In genomic region chr1:235917267-235917811, GRCh38 we compare ENCODE assay signal across 8 cellular contexts. TPM values are rescaled to one million over a fixed set of nuclear protein-coding genes. Genes with fewer than 3 reads are reported as not detected.
DNase-seq lines count a peak whose midpoint lies in the region; ATAC-seq, FAIRE-seq and TF ChIP-seq lines count a peak whose summit lies in the region.

No MANE protein-coding gene starts in this region.

- TF ChIP-seq POLR2A in H54 (IDR thresholded peaks at IDR 0.05; ENCODE audit: low read depth, low read length) = no peak

- ATAC-seq in memory B cell (ENCODE audit: low read depth) = peak; percentile 58

- H3K27ac Mint-ChIP-seq in chondrocyte (ENCODE audit: unreplicated experiment) (peak overlapping the region; percentile 99), memory B cell (no peak overlapping the region)

- H3K9me3 Mint-ChIP-seq in chondrocyte (ENCODE audit: low read depth) = no peaks in the 10 kb centered on the region
- H3K9me3 Mint-ChIP-seq in memory B cell = no peaks in the 10 kb centered on the region

- H3K27me3 Mint-ChIP-seq in chondrocyte (ENCODE audit: low read depth) (no peaks in the 10 kb centered on the region), memory B cell (no peaks in the 10 kb centered on the region)

- H3K36me3 Mint-ChIP-seq in chondrocyte (ENCODE audit: low read depth) (no peaks in the 10 kb centered on the region), memory B cell (no peaks in the 10 kb centered on the region)

- peak; percentile 27 for FAIRE-seq in H54 (lab: Jason Lieb, UNC)

- H3K4me3 Mint-ChIP-seq in chondrocyte (ENCODE audit: unreplicated experiment) (no peak overlapping the region), memory B cell (no peak overlapping the region)

- TF ChIP-seq CTCF in chondrocyte (IDR thresholded peaks at IDR 0.05) = no peak

- DNase-seq in DMS79 (lab: John Stamatoyannopoulos, UW) (peak; percentile 92), H54 (ENCODE audit: insufficient read length, low spot score) (peak; percentile 66), NCI-H1436 treated with DMSO at 0.1 percent for 48 hours (lab: John Stamatoyannopoulos, UW) (peak; percentile 48), chondrocyte (ENCODE audit: low spot score) (no peak), memory B cell (ENCODE audit: low spot score in 2 of 2) (no peak), DMS114 treated with DMSO at 0.1 percent for 48 hours (lab: John Stamatoyannopoulos, UW; ENCODE audit: unreplicated experiment) (no peak)
- DNase-seq in activated CD4-positive, alpha-beta T cell treated with anti-CD3 and anti-CD28 coated beads for 4 hours = peak; percentile 68
- DNase-seq in stimulated activated CD8-positive, alpha-beta memory T cell treated with anti-CD3 and anti-CD28 coated beads, Interleukin-4, amount 100 ng/mL, for 48 hours = peak; percentile 71

- H3K4me1 Mint-ChIP-seq in chondrocyte (ENCODE audit: low read depth) (peaks cover 71% of the 10 kb centered on the region), memory B cell (peaks cover 19% of the 10 kb centered on the region)

RNA-seq across cellular contexts. Expression of gene LYST, which starts 50.6 kb away (rescaled TPM):
- 14.9 to 16.4 TPM (median 16.0 TPM) in 3 replicates for total RNA-seq in chondrocyte

Comparison
In these comparisons a context has a peak if more than half of its experiments do, and no peak if none do; other contexts are left out.
1. DNase-seq: peak in DMS79 (single experiment), H54 (single experiment), NCI-H1436 treated with DMSO at 0.1 percent for 48 hours (single experiment), activated CD4-positive, alpha-beta T cell treated with anti-CD3 and anti-CD28 coated beads for 4 hours (2 of 2) and stimulated activated CD8-positive, alpha-beta memory T cell treated with anti-CD3 and anti-CD28 coated beads, Interleukin-4, amount 100 ng/mL, for 48 hours (single experiment); none in chondrocyte (single experiment), memory B cell (0 of 2) and DMS114 treated with DMSO at 0.1 percent for 48 hours (single experiment).